8 cellular contexts compared by ENCODE assay signal in genomic region chr11:61392991-61393595, GRCh38. TPM values are rescaled to one million over a fixed set of nuclear protein-coding genes. Genes with fewer than 3 reads are reported as not detected.
DNase-seq lines count a peak whose midpoint lies in the region; ATAC-seq and TF ChIP-seq lines count a peak whose summit lies in the region.

No MANE protein-coding gene starts in this region.

- peak; percentile 28 for TF ChIP-seq CTCF in CD8-positive, alpha-beta T cell (IDR thresholded peaks at IDR 0.05)
- TF ChIP-seq CTCF in endodermal cell (conservative IDR thresholded peaks at IDR 0.05), result peak; percentile 29

- ATAC-seq in CD8-positive, alpha-beta T cell, result peak; percentile 47

- H4K20me1 ChIP-seq in GM23248 (ENCODE audit: insufficient read depth), result no peaks in the 10 kb centered on the region

- POLR2A ChIA-PET in CD8-positive, alpha-beta T cell (lab: Charles Lee), result interaction anchor here (1.0 to 3.5 kb wide), 10 partner anchors 9 to 478 kb away, joined by 3 to 27 read pairs (median 8); partner anchors contain the start of genes CPSF7, CYB561A3, DDB1 and SDHAF2

- no peaks in the 10 kb centered on the region for H3K9me2 ChIP-seq in GM23248 (ENCODE audit: insufficient read depth)

- H3F3A ChIP-seq in GM23248 (ENCODE audit: insufficient read depth), result peaks cover 6% of the 10 kb centered on the region; the same call in 1 of the 2 replicates

- peaks cover 8% of the 10 kb centered on the region for H3K4me1 ChIP-seq in CD8-positive, alpha-beta T cell (ENCODE audit: insufficient read depth, low read length)
- H3K4me1 ChIP-seq in GM23248 (ENCODE audit: insufficient read depth) (peaks cover 8% of the 10 kb centered on the region), endodermal cell (ENCODE audit: control insufficient read depth, insufficient read depth, low read length) (no peaks in the 10 kb centered on the region), muscle layer of duodenum (ENCODE audit: control insufficient read depth in 1 of 2, insufficient read depth in 2 of 2, low read length in 2 of 2) (peaks cover 5 to 18% of the 10 kb centered on the region in 2 donors)

- in situ Hi-C loops in GM23248 (cut with MboI), result loop anchor here (5.0 kb wide), 1 partner anchor 49 kb away; no protein-coding TSS in a partner anchor

- H3K9me3 ChIP-seq in CD8-positive, alpha-beta T cell (ENCODE audit: low read length), result no peaks in the 10 kb centered on the region
- H3K9me3 ChIP-seq in GM23248 (ENCODE audit: low read depth) (no peaks in the 10 kb centered on the region), endodermal cell (ENCODE audit: control insufficient read depth, low read length) (peaks cover 4% of the 10 kb centered on the region), muscle layer of duodenum (ENCODE audit: control insufficient read depth in 1 of 2, low read length in 2 of 2) (no peaks in the 10 kb centered on the region)

- WGBS in GM23248 (ENCODE audit: low coverage in 1 of 2, low lambda C conversion rate in 2 of 2, missing lambda C conversion rate in 2 of 2), 2 experiments, result 1% methylated on average over 11 to 15 of the region's 15 CpGs
- 7 to 14% methylated on average over 5 to 15 of the region's 15 CpGs for WGBS in endodermal cell (ENCODE audit: insufficient coverage in 1 of 2, insufficient read length in 1 of 2), 2 experiments

- peaks cover 22% of the 10 kb centered on the region for H3K4me1 Mint-ChIP-seq in CD8-positive, alpha-beta T cell (ENCODE audit: low read depth)
- peaks cover 13% of the 10 kb centered on the region for H3K4me1 Mint-ChIP-seq in endodermal cell

- CTCF ChIA-PET in CD8-positive, alpha-beta T cell (lab: Charles Lee), result interaction anchor here (0.6 to 19.3 kb wide), 16 partner anchors 8 to 551 kb away, joined by 3 to 470 read pairs (median 4); partner anchors contain the start of genes CYB561A3, DDB1, SDHAF2 and TKFC

- H3K27ac ChIP-seq in CD8-positive, alpha-beta T cell (ENCODE audit: low read depth, low read length), result peak overlapping the region; percentile 70
- H3K27ac ChIP-seq in GM23248, result peak overlapping the region; percentile 37
- H3K27ac ChIP-seq in endodermal cell (ENCODE audit: low read depth, low read length), result no peak overlapping the region
- peak overlapping the region; percentile 57 for H3K27ac ChIP-seq in muscle layer of duodenum (ENCODE audit: low read length)

- H3K36me3 ChIP-seq in CD8-positive, alpha-beta T cell (ENCODE audit: insufficient read depth, low read length), result no peaks in the 10 kb centered on the region
- H3K36me3 ChIP-seq in GM23248 (ENCODE audit: low read depth) (peaks cover 14% of the 10 kb centered on the region; the same call in 1 of the 2 replicates), endodermal cell (ENCODE audit: control insufficient read depth, insufficient read depth, low read length) (peaks cover 23% of the 10 kb centered on the region), muscle layer of duodenum (ENCODE audit: control insufficient read depth in 1 of 2, insufficient read depth in 2 of 2, low read length in 2 of 2) (peaks cover 6 to 20% of the 10 kb centered on the region in 2 donors)

- H3K4me3 Mint-ChIP-seq in CD8-positive, alpha-beta T cell, result peak overlapping the region; percentile 96
- H3K4me3 Mint-ChIP-seq in endodermal cell, result peak overlapping the region; percentile 92

- no peaks in the 10 kb centered on the region for H3K9me3 Mint-ChIP-seq in CD8-positive, alpha-beta T cell
- peaks cover 18% of the 10 kb centered on the region for H3K9me3 Mint-ChIP-seq in endodermal cell

- peak overlapping the region; percentile 97 for H3K4me2 ChIP-seq in GM23248 (ENCODE audit: unreplicated experiment)

- DNase-seq in CD8-positive, alpha-beta T cell, result peak in 4 of 7 experiments; percentile 9 to 49 (median 26)
- peak; percentile 57 for DNase-seq in GM23248
- peak; percentile 12 for DNase-seq in SW480 (ENCODE audit: low spot score)
- DNase-seq in endodermal cell, result peak; percentile 60
- DNase-seq in NCI-H2196 (lab: John Stamatoyannopoulos, UW; ENCODE audit: unreplicated experiment), result no peak
- DNase-seq in DMS153 (lab: John Stamatoyannopoulos, UW), result no peak
- no peak for DNase-seq in stimulated activated CD4-positive, alpha-beta T cell treated with anti-CD3 and anti-CD28 coated beads, Interleukin-12 subunit alpha, Interleukin-12 subunit beta, amount 100 ng/mL, for 4 hours

- H3K9ac ChIP-seq in GM23248, result peak overlapping the region; percentile 90
- H3K9ac ChIP-seq in endodermal cell (ENCODE audit: extremely low read depth, low read length, poor library complexity, severe bottlenecking), result peak overlapping the region; percentile 59

- peak overlapping the region; percentile 57 for H3K4me3 ChIP-seq in CD8-positive, alpha-beta T cell (ENCODE audit: low read depth, low read length)
- H3K4me3 ChIP-seq in GM23248 (peak overlapping the region; percentile 87), endodermal cell (ENCODE audit: low read length) (peak overlapping the region; percentile 95), muscle layer of duodenum (ENCODE audit: low read depth in 1 of 2, low read length in 2 of 2) (peak overlapping the region; percentile 95 to 98)

- intact Hi-C loops in CD8-positive, alpha-beta T cell (cut with DNase I, micrococcal nuclease), result loop anchor here (1.0 to 2.0 kb wide), 5 partner anchors 31 to 57 kb away; partner anchors contain the start of genes CYB561A3 (in 1 of the 2) and TMEM138 (in 1 of the 2)

- peaks cover 12% of the 10 kb centered on the region; the same call in 1 of the 2 replicates for H3K79me2 ChIP-seq in GM23248 (ENCODE audit: insufficient read depth)

- no peaks in the 10 kb centered on the region for H3K27me3 Mint-ChIP-seq in CD8-positive, alpha-beta T cell (ENCODE audit: low read depth)
- H3K27me3 Mint-ChIP-seq in endodermal cell (ENCODE audit: insufficient read depth), result peaks cover 10% of the 10 kb centered on the region

- peaks cover 34% of the 10 kb centered on the region for H3K36me3 Mint-ChIP-seq in CD8-positive, alpha-beta T cell
- peaks cover 37% of the 10 kb centered on the region for H3K36me3 Mint-ChIP-seq in endodermal cell (ENCODE audit: low read depth)

- peak overlapping the region; percentile 99 for H3K27ac Mint-ChIP-seq in CD8-positive, alpha-beta T cell
- H3K27ac Mint-ChIP-seq in endodermal cell, result peak overlapping the region; percentile 93

- H3K27me3 ChIP-seq in CD8-positive, alpha-beta T cell (ENCODE audit: insufficient read depth, low read length), result no peaks in the 10 kb centered on the region
- H3K27me3 ChIP-seq in GM23248 (replicated peaks; ENCODE audit: insufficient read depth), result no peaks in the 10 kb centered on the region
- no peaks in the 10 kb centered on the region for H3K27me3 ChIP-seq in endodermal cell (ENCODE audit: control insufficient read depth, insufficient read depth, low read length, poor library complexity, severe bottlenecking)
- no peaks in the 10 kb centered on the region for H3K27me3 ChIP-seq in muscle layer of duodenum (ENCODE audit: low read depth, low read length)

- peak overlapping the region; percentile 99 for H2AFZ ChIP-seq in GM23248

RNA-seq across cellular contexts. Expression of gene TMEM216, which starts 0.7 kb away (rescaled TPM):
- 1 to 10 TPM; 3.6 to 4.8 TPM for total RNA-seq in CD8-positive, alpha-beta T cell
- total RNA-seq in GM23248 (2014; rRNA removed; shearing (Covaris generic)), result 23.2 and 33.9 TPM in 2 replicates
- 20.7 and 23.1 TPM in 2 replicates for polyA plus RNA-seq in GM23248 (2016; fragmentation: Nextera tagmentation; extraction: Ambion mirVana)
- 10 to 100 TPM; 22.6 to 26.6 TPM for total RNA-seq in endodermal cell
- polyA plus RNA-seq in endodermal cell (2013, experiment 1 of 2), result 33.1 TPM
- polyA plus RNA-seq in endodermal cell (2013, experiment 2 of 2), result 25.2 TPM

RNA-seq across cellular contexts. Expression of gene TMEM138, which starts 30.9 kb away (rescaled TPM):
- 10 to 100 TPM; 60.7 to 62.5 TPM for total RNA-seq in CD8-positive, alpha-beta T cell
- total RNA-seq in GM23248 (2014; rRNA removed; shearing (Covaris generic)), result 19.0 and 21.5 TPM in 2 replicates
- 48.3 and 50.2 TPM in 2 replicates for polyA plus RNA-seq in GM23248 (2016; fragmentation: Nextera tagmentation; extraction: Ambion mirVana)
- 10 to 100 TPM; 26.5 to 29.3 TPM for total RNA-seq in endodermal cell
- polyA plus RNA-seq in endodermal cell (2013, experiment 1 of 2), result 48.2 TPM
- polyA plus RNA-seq in endodermal cell (2013, experiment 2 of 2), result 44.3 TPM

RNA-seq across cellular contexts. Expression of gene CYB561A3, which starts 31.4 kb away (rescaled TPM):
- 10 to 100 TPM; 23.1 to 28.1 TPM for total RNA-seq in CD8-positive, alpha-beta T cell
- total RNA-seq in GM23248 (2014; rRNA removed; shearing (Covaris generic)), result 38.4 and 49.0 TPM in 2 replicates
- polyA plus RNA-seq in GM23248 (2016; fragmentation: Nextera tagmentation; extraction: Ambion mirVana), result 42.9 and 52.3 TPM in 2 replicates
- total RNA-seq in endodermal cell, result 10 to 100 TPM; 17.3 to 22.8 TPM
- 9.4 TPM for polyA plus RNA-seq in endodermal cell (2013, experiment 1 of 2)
- 10.8 TPM for polyA plus RNA-seq in endodermal cell (2013, experiment 2 of 2)

RNA-seq across cellular contexts. Expression of gene CPSF7, which starts 36.7 kb away (rescaled TPM):
- 100 to 1,000 TPM; 106 to 111 TPM for total RNA-seq in CD8-positive, alpha-beta T cell
- total RNA-seq in GM23248 (2014; rRNA removed; shearing (Covaris generic)), result 27.1 and 31.2 TPM in 2 replicates
- 38.2 and 42.3 TPM in 2 replicates for polyA plus RNA-seq in GM23248 (2016; fragmentation: Nextera tagmentation; extraction: Ambion mirVana)
- total RNA-seq in endodermal cell, result 100 to 1,000 TPM; 108 to 117 TPM
- 100 TPM for polyA plus RNA-seq in endodermal cell (2013, experiment 1 of 2)
- 91.8 TPM for polyA plus RNA-seq in endodermal cell (2013, experiment 2 of 2)

RNA-seq across cellular contexts. Expression of gene SDHAF2, which starts 36.8 kb away (rescaled TPM):
- 10 to 100 TPM; 31.4 to 33.0 TPM for total RNA-seq in CD8-positive, alpha-beta T cell
- 19.5 and 32.5 TPM in 2 replicates for total RNA-seq in GM23248 (2014; rRNA removed; shearing (Covaris generic))
- polyA plus RNA-seq in GM23248 (2016; fragmentation: Nextera tagmentation; extraction: Ambion mirVana), result 59.5 and 60.6 TPM in 2 replicates
- total RNA-seq in endodermal cell, result 10 to 100 TPM; 41.4 to 45.4 TPM
- polyA plus RNA-seq in endodermal cell (2013, experiment 1 of 2), result 37.1 TPM
- polyA plus RNA-seq in endodermal cell (2013, experiment 2 of 2), result 47.9 TPM

Comparison
In these comparisons a context has a peak if more than half of its experiments do, and no peak if none do; other contexts are left out.
1. DNase-seq: peak in CD8-positive, alpha-beta T cell (4 of 7), GM23248 (single experiment), SW480 (single experiment) and endodermal cell (single experiment); none in NCI-H2196 (single experiment), DMS153 (single experiment) and stimulated activated CD4-positive, alpha-beta T cell treated with anti-CD3 and anti-CD28 coated beads, Interleukin-12 subunit alpha, Interleukin-12 subunit beta, amount 100 ng/mL, for 4 hours (single experiment).
2. Peak in every context shown above with its lines, with median percentiles within 50 percentile points of each other: H3K4me3 ChIP-seq.